In genomic region chr1:46687095-46687659, GRCh38 we compare ENCODE assay signal across 10 cellular contexts. TPM values are rescaled to one million over a fixed set of nuclear protein-coding genes. Genes with fewer than 3 reads are reported as not detected.
DNase-seq lines count a peak whose midpoint lies in the region; FAIRE-seq and TF ChIP-seq lines count a peak whose summit lies in the region.
"Had no signal": no experiment of that assay in that cellular context is flagged by ENCODE, and none has a peak within 500 bp of the region (broad histone marks: within the 10 kb centered on the region; RNA-seq: fewer than 3 reads in every experiment).

No MANE protein-coding gene starts in this region.

- TF ChIP-seq POLR2A in NB4 (IDR thresholded peaks at IDR 0.05; ENCODE audit: extremely low read depth, insufficient read length): no peak

- H3K4me3 ChIP-seq in NB4 (ENCODE audit: low read depth, low read length): no peak overlapping the region

- no peak for FAIRE-seq in RCC 7860 (lab: Jason Lieb, UNC)
- FAIRE-seq: GM18507 had no signal

- intact Hi-C loops in Calu3 (cut with micrococcal nuclease; ENCODE audit: unreplicated experiment): no loop called here

- no TSS peak for BruUV-seq in Calu3 (replicated peaks; lab: Mats Ljungman, UMichigan)

- H3K36me3 Mint-ChIP-seq in Calu3 (ENCODE audit: insufficient read depth, unreplicated experiment): peaks cover 34% of the 10 kb centered on the region
- no peaks in the 10 kb centered on the region for H3K36me3 Mint-ChIP-seq in neural crest cell (ENCODE audit: low read depth)
- no peaks in the 10 kb centered on the region for H3K36me3 Mint-ChIP-seq in glutamatergic neuron (ENCODE audit: unreplicated experiment)

- H3K4me1 Mint-ChIP-seq in Calu3 (ENCODE audit: low read depth, unreplicated experiment) (peaks cover 21% of the 10 kb centered on the region), neural crest cell (peaks cover 2% of the 10 kb centered on the region), glutamatergic neuron (ENCODE audit: low read depth, unreplicated experiment) (no peaks in the 10 kb centered on the region)

- TF ChIP-seq CTCF in Calu3 (IDR thresholded peaks at IDR 0.05; ENCODE audit: unreplicated experiment): no peak
- no peak for TF ChIP-seq CTCF in NB4 (IDR thresholded peaks at IDR 0.05; ENCODE audit: low read depth, low read length)
- TF ChIP-seq CTCF in neural crest cell (conservative IDR thresholded peaks at IDR 0.05): no peak
- TF ChIP-seq CTCF in glutamatergic neuron (IDR thresholded peaks at IDR 0.05; ENCODE audit: partially characterized antibody, unreplicated experiment): no peak

- no peak overlapping the region for H3K27ac Mint-ChIP-seq in Calu3 (ENCODE audit: unreplicated experiment)
- peak overlapping the region; percentile 73 for H3K27ac Mint-ChIP-seq in neural crest cell (ENCODE audit: unreplicated experiment)
- H3K27ac Mint-ChIP-seq in glutamatergic neuron (ENCODE audit: unreplicated experiment): no peak overlapping the region

- H3K4me3 Mint-ChIP-seq in Calu3 (ENCODE audit: low read depth, unreplicated experiment): no peak overlapping the region
- H3K4me3 Mint-ChIP-seq in neural crest cell: no peak overlapping the region
- H3K4me3 Mint-ChIP-seq in glutamatergic neuron (ENCODE audit: unreplicated experiment): no peak overlapping the region
- H3K4me3 Mint-ChIP-seq: central memory CD8-positive, alpha-beta T cell had no signal

- H3K27me3 Mint-ChIP-seq in Calu3 (ENCODE audit: unreplicated experiment) (no peaks in the 10 kb centered on the region), neural crest cell (ENCODE audit: low read depth) (no peaks in the 10 kb centered on the region), glutamatergic neuron (ENCODE audit: unreplicated experiment) (no peaks in the 10 kb centered on the region)
- H3K27me3 Mint-ChIP-seq: central memory CD8-positive, alpha-beta T cell had no signal

- DNase-seq in Calu3 (peak; percentile 70), NB4 (ENCODE audit: low read depth) (peak; percentile 11), dermis microvascular lymphatic vessel endothelial cell (ENCODE audit: low read depth in 2 of 2) (peak; percentile 47 to 78), neural crest cell (ENCODE audit: low read depth, low spot score) (no peak), RCC 7860 (ENCODE audit: low spot score) (no peak), NAMALWA (ENCODE audit: low spot score) (no peak), islet precursor cell (no peak), glutamatergic neuron (no peak)

- CTCF ChIA-PET in Calu3 (lab: Charles Lee): no interaction called here

- no peaks in the 10 kb centered on the region for H3K9me3 Mint-ChIP-seq in Calu3 (ENCODE audit: low read depth, unreplicated experiment)
- no peaks in the 10 kb centered on the region for H3K9me3 Mint-ChIP-seq in neural crest cell
- peaks cover 2% of the 10 kb centered on the region for H3K9me3 Mint-ChIP-seq in glutamatergic neuron (ENCODE audit: unreplicated experiment)
- H3K9me3 Mint-ChIP-seq: central memory CD8-positive, alpha-beta T cell had no signal

RNA-seq across cellular contexts. Expression of gene TEX38, which starts 15.5 kb away (rescaled TPM):
- total RNA-seq in Calu3 (2022) (not detected in 2 replicates), dermis microvascular lymphatic vessel endothelial cell (not detected in 2 replicates), neural crest cell (0.26 TPM in 1 of 2 replicates, not detected in the other), glutamatergic neuron (ENCODE audit: unreplicated experiment) (not detected)

RNA-seq across cellular contexts. Expression of gene ATPAF1, which starts 19.0 kb away (rescaled TPM):
- 33.9 and 34.5 TPM in 2 replicates for total RNA-seq in Calu3 (2022)
- 25.0 and 25.4 TPM in 2 replicates for total RNA-seq in dermis microvascular lymphatic vessel endothelial cell
- total RNA-seq in neural crest cell: 67.8 and 69.3 TPM in 2 replicates
- total RNA-seq in glutamatergic neuron (ENCODE audit: unreplicated experiment): 37.8 TPM

RNA-seq across cellular contexts. Expression of gene EFCAB14, which starts 31.7 kb away (rescaled TPM):
- total RNA-seq in Calu3 (2022) (104 and 108 TPM in 2 replicates), dermis microvascular lymphatic vessel endothelial cell (56.5 and 57.1 TPM in 2 replicates), neural crest cell (33.1 and 33.2 TPM in 2 replicates), glutamatergic neuron (ENCODE audit: unreplicated experiment) (18.8 TPM)

Comparison
In these comparisons a context has a peak if more than half of its experiments do, and no peak if none do; other contexts are left out.
1. DNase-seq: peak in Calu3 (single experiment), NB4 (single experiment) and dermis microvascular lymphatic vessel endothelial cell (2 of 2); none in neural crest cell (single experiment), RCC 7860 (single experiment), NAMALWA (single experiment), islet precursor cell (single experiment) and glutamatergic neuron (single experiment).